In genomic region chr10:6780008-6780677, GRCh38 we compare ENCODE assay signal across 18 cellular contexts.
DNase-seq lines count a peak whose midpoint lies in the region; ATAC-seq, FAIRE-seq and TF ChIP-seq lines count a peak whose summit lies in the region.
"Had no signal": no experiment of that assay in that cellular context is flagged by ENCODE, and none has a peak within 500 bp of the region (broad histone marks: within the 10 kb centered on the region; RNA-seq: fewer than 3 reads in every experiment).

No MANE protein-coding gene starts in this region.

- no peak for DNase-seq in HFFc6
- DNase-seq in SJSA1 (ENCODE audit: low read depth in 1 of 2, low spot score in 2 of 2), result peak in 1 of 2 experiments; percentile 55
- no peak for DNase-seq in GM03348 (ENCODE audit: low spot score)
- DNase-seq in kidney, result no peak
- no peak for DNase-seq in glutamatergic neuron
- DNase-seq in trophoblast cell, result no peak
- DNase-seq: activated CD4-positive, alpha-beta T cell treated with anti-CD3 and anti-CD28 coated beads, Interleukin-2, amount 50 U/mL, for 48 hours; activated naive CD4-positive, alpha-beta T cell treated with anti-CD3 and anti-CD28 coated beads for 36 hours; activated T-cell treated with anti-CD3 and anti-CD28 coated beads, Interleukin-2, amount 50 U/mL, for 24 hours; colonic mucosa; NCI-H187; NCI-H446; RPMI8226 had no signal

- H3K14ac ChIP-seq in trophoblast cell (ENCODE audit: low read length), result no peak overlapping the region

- H4K91ac ChIP-seq in trophoblast cell (ENCODE audit: low read depth, low read length), result no peak overlapping the region

- H3K4me1 Mint-ChIP-seq in HFFc6 (ENCODE audit: low read depth) (peaks cover 43% of the 10 kb centered on the region), glutamatergic neuron (ENCODE audit: low read depth, unreplicated experiment) (no peaks in the 10 kb centered on the region)

- H3K27me3 Mint-ChIP-seq in HFFc6 (ENCODE audit: insufficient read depth) (peaks cover 4% of the 10 kb centered on the region; the same call in 1 of the 2 replicates), glutamatergic neuron (ENCODE audit: unreplicated experiment) (no peaks in the 10 kb centered on the region)

- H2AFZ ChIP-seq in trophoblast cell (ENCODE audit: insufficient read depth, low read length, poor library complexity), result no peak overlapping the region

- H3K9me3 Mint-ChIP-seq in HFFc6, result no peaks in the 10 kb centered on the region
- no peaks in the 10 kb centered on the region for H3K9me3 Mint-ChIP-seq in glutamatergic neuron (ENCODE audit: unreplicated experiment)
- H3K9me3 Mint-ChIP-seq: activated naive CD4-positive, alpha-beta T cell treated with anti-CD3 and anti-CD28 coated beads for 36 hours; activated T-cell treated with anti-CD3 and anti-CD28 coated beads, Interleukin-2, amount 50 U/mL, for 24 hours had no signal

- no peaks in the 10 kb centered on the region for H3K79me2 ChIP-seq in trophoblast cell (ENCODE audit: control insufficient read depth, insufficient read depth, low read length, poor library complexity)

- TF ChIP-seq CTCF in HFFc6 (IDR thresholded peaks at IDR 0.05) (no peak), kidney (IDR thresholded peaks at IDR 0.05; ENCODE audit: borderline replicate concordance, extremely low read depth, insufficient read depth) (no peak), glutamatergic neuron (IDR thresholded peaks at IDR 0.05; ENCODE audit: partially characterized antibody, unreplicated experiment) (no peak)

- peak overlapping the region; percentile 98 for H3K27ac ChIP-seq in SJSA1
- H3K27ac ChIP-seq in kidney (ENCODE audit: low read depth in 2 of 2, low read length in 2 of 2), result no peak overlapping the region
- H3K27ac ChIP-seq in trophoblast cell (ENCODE audit: low read depth, low read length), result no peak overlapping the region
- H3K27ac ChIP-seq: colonic mucosa had no signal

- H2BK120ac ChIP-seq in trophoblast cell (ENCODE audit: insufficient read depth, low read length, poor library complexity), result no peak overlapping the region

- WGBS in trophoblast cell (ENCODE audit: extremely low coverage, insufficient coverage, insufficient read length), result no CpG with 5 or more reads among the region's 5 CpGs

- H3K23ac ChIP-seq in trophoblast cell (ENCODE audit: low read length), result no peak overlapping the region

- H3K4me3 Mint-ChIP-seq in HFFc6, result 0 out of 2 replicates have a peak overlapping the region, but pooled peaks have one; percentile 18
- H3K4me3 Mint-ChIP-seq in glutamatergic neuron (ENCODE audit: unreplicated experiment), result no peak overlapping the region
- H3K4me3 Mint-ChIP-seq: activated naive CD4-positive, alpha-beta T cell treated with anti-CD3 and anti-CD28 coated beads for 36 hours; activated T-cell treated with anti-CD3 and anti-CD28 coated beads, Interleukin-2, amount 50 U/mL, for 24 hours had no signal

- FAIRE-seq in kidney (lab: Jason Lieb, UNC), result no peak
- FAIRE-seq: frontal cortex, G401.6 had no signal

- ATAC-seq in GM18909 (IDR thresholded peaks at IDR 0.05; ENCODE audit: poor library complexity, unreplicated experiment), result peak; percentile 44
- ATAC-seq: left lobe of liver had no signal

- peak overlapping the region; percentile 76 for H3K4me2 ChIP-seq in skeletal muscle satellite cell (ENCODE audit: low read length)
- no peak overlapping the region for H3K4me2 ChIP-seq in trophoblast cell (ENCODE audit: low read length)

- peaks cover 11% of the 10 kb centered on the region for H3K36me3 ChIP-seq in SJSA1
- H3K36me3 ChIP-seq in skeletal muscle satellite cell (ENCODE audit: insufficient read depth, low read length), result no peaks in the 10 kb centered on the region
- H3K36me3 ChIP-seq in kidney (ENCODE audit: control insufficient read depth in 1 of 2, insufficient read depth in 2 of 2, low read length in 2 of 2), result no peaks in the 10 kb centered on the region
- H3K36me3 ChIP-seq in trophoblast cell (ENCODE audit: control insufficient read depth in 1 of 2, insufficient read depth in 2 of 2, low read length in 2 of 2), result no peaks in the 10 kb centered on the region
- H3K36me3 ChIP-seq: colonic mucosa had no signal

- H3K27me3 ChIP-seq in SJSA1 (replicated peaks), result no peaks in the 10 kb centered on the region
- no peaks in the 10 kb centered on the region for H3K27me3 ChIP-seq in skeletal muscle satellite cell (ENCODE audit: control insufficient read depth, insufficient read depth, low read length)
- no peaks in the 10 kb centered on the region for H3K27me3 ChIP-seq in trophoblast cell (ENCODE audit: insufficient read depth, low read length)
- H3K27me3 ChIP-seq: colonic mucosa had no signal

- 0 out of 2 replicates have a peak, but pooled peaks cover 3% of the 10 kb centered on the region for H3K9me3 ChIP-seq in SJSA1 (replicated peaks)
- no peaks in the 10 kb centered on the region for H3K9me3 ChIP-seq in skeletal muscle satellite cell (replicated peaks; ENCODE audit: low read length)
- no peaks in the 10 kb centered on the region for H3K9me3 ChIP-seq in kidney (ENCODE audit: control insufficient read depth in 1 of 2, low read length in 2 of 2)
- H3K9me3 ChIP-seq in trophoblast cell (ENCODE audit: insufficient read depth, low read depth, low read length), result peaks cover 2% of the 10 kb centered on the region
- H3K9me3 ChIP-seq: colonic mucosa had no signal

- H3K4ac ChIP-seq in trophoblast cell (ENCODE audit: low read depth, low read length), result no peak overlapping the region

- peak overlapping the region; percentile 96 for H3K27ac Mint-ChIP-seq in HFFc6
- no peak overlapping the region for H3K27ac Mint-ChIP-seq in glutamatergic neuron (ENCODE audit: unreplicated experiment)
- H3K27ac Mint-ChIP-seq: activated naive CD4-positive, alpha-beta T cell treated with anti-CD3 and anti-CD28 coated beads for 36 hours; activated T-cell treated with anti-CD3 and anti-CD28 coated beads, Interleukin-2, amount 50 U/mL, for 24 hours had no signal

- no peaks in the 10 kb centered on the region for H3K79me1 ChIP-seq in trophoblast cell (ENCODE audit: low read length)

- no peak overlapping the region for H4K8ac ChIP-seq in trophoblast cell (ENCODE audit: low read depth, low read length)

- intact Hi-C loops in kidney (cut with DNase I), result no loop called here

- H3K36me3 Mint-ChIP-seq in HFFc6 (ENCODE audit: low read depth), result no peaks in the 10 kb centered on the region
- H3K36me3 Mint-ChIP-seq in glutamatergic neuron (ENCODE audit: unreplicated experiment), result no peaks in the 10 kb centered on the region

- peak overlapping the region; percentile 37 for H3K4me3 ChIP-seq in SJSA1
- H3K4me3 ChIP-seq in skeletal muscle satellite cell (ENCODE audit: low read length), result peak overlapping the region; percentile 59
- H3K4me3 ChIP-seq in kidney (ENCODE audit: low read length in 2 of 2), result no peak overlapping the region
- H3K4me3 ChIP-seq in trophoblast cell (ENCODE audit: low read depth, low read length), result no peak overlapping the region
- H3K4me3 ChIP-seq: colonic mucosa had no signal

- no peak overlapping the region for H2BK12ac ChIP-seq in trophoblast cell (ENCODE audit: low read length)

- H4K12ac ChIP-seq in trophoblast cell (ENCODE audit: low read depth, low read length), result no peak overlapping the region

- H2AK5ac ChIP-seq in trophoblast cell (ENCODE audit: low read length), result no peak overlapping the region

- no peak overlapping the region for H2BK5ac ChIP-seq in trophoblast cell (ENCODE audit: low read depth, low read length, poor library complexity)

- no peak overlapping the region for H3K18ac ChIP-seq in trophoblast cell (ENCODE audit: low read length)

- H3K9ac ChIP-seq in skeletal muscle satellite cell (ENCODE audit: low read depth, low read length) (peak overlapping the region; percentile 83), kidney (ENCODE audit: low read length in 2 of 2) (no peak overlapping the region), trophoblast cell (ENCODE audit: low read length) (no peak overlapping the region)

- H3K4me1 ChIP-seq in SJSA1 (replicated peaks) (peaks cover 31% of the 10 kb centered on the region), skeletal muscle satellite cell (ENCODE audit: control insufficient read depth, insufficient read depth, low read length) (peaks cover 40% of the 10 kb centered on the region), kidney (ENCODE audit: control insufficient read depth in 1 of 2, insufficient read depth in 1 of 2, low read depth in 1 of 2, low read length in 2 of 2) (no peaks in the 10 kb centered on the region), trophoblast cell (ENCODE audit: control insufficient read depth in 1 of 2, insufficient read depth in 2 of 2, low read length in 2 of 2) (peaks cover 0 to 10% of the 10 kb centered on the region in 2 experiments)
- H3K4me1 ChIP-seq: colonic mucosa had no signal

Comparison
In these comparisons a context has a peak if more than half of its experiments do, and no peak if none do; other contexts are left out.
1. H3K4me3 ChIP-seq: peak in SJSA1 (single experiment) and skeletal muscle satellite cell (single experiment); none in kidney (0 of 2) and trophoblast cell (single experiment).